37 cellular contexts compared by ENCODE assay signal in the genomic region with DNA sequence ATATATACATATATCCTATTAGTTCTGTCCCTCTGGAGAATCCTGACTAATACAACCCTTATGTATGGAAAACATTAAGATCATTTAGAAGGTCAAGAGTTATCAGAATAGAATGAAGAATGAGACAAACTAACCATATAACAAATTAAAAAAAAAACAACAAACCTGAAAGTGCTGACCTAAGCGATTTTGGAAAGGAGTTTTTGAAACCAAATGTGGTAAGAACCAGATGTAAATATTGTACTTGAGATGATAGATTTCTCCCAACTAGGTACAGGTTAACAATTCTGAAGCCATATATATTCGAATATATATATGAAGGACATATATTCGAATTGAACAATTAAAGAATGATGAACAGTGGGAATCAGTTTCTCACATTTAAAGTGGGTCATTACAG.
"Had no signal": no experiment of that assay in that cellular context is flagged by ENCODE, and none has a peak within 500 bp of the region (broad histone marks: within the 10 kb centered on the region; RNA-seq: fewer than 3 reads in every experiment).

No MANE protein-coding gene starts in this region.

- H3K4me3 Mint-ChIP-seq: activated CD4-positive, alpha-beta memory T cell treated with anti-CD3 and anti-CD28 coated beads for 36 hours; activated CD4-positive, alpha-beta T cell treated with anti-CD3 and anti-CD28 coated beads for 36 hours; activated CD4-positive, alpha-beta T cell treated with anti-CD3 and anti-CD28 coated beads, Interleukin-2, amount 10 ng/mL, durations not matched to agents 24 days and 14 days; activated CD8-positive, alpha-beta memory T cell treated with anti-CD3 and anti-CD28 coated beads, Interleukin-2, amount 10 ng/mL, durations not matched to agents 7 days and 5 days; activated CD8-positive, alpha-beta T cell treated with anti-CD3 and anti-CD28 coated beads, Interleukin-2, amount 10 ng/mL, durations not matched to agents 7 days and 5 days; activated naive CD4-positive, alpha-beta T cell treated with anti-CD3 and anti-CD28 coated beads for 36 hours; activated naive CD4-positive, alpha-beta T cell treated with anti-CD3 and anti-CD28 coated beads, Interleukin-2, amount 50 U/mL, for 24 hours; activated naive CD8-positive, alpha-beta T cell treated with anti-CD3 and anti-CD28 coated beads for 36 hours; activated naive CD8-positive, alpha-beta T cell treated with anti-CD3 and anti-CD28 coated beads, Interleukin-2, amount 50 U/mL, for 24 hours; activated T-helper 1 cell treated with anti-CD3 and anti-CD28 coated beads, Interleukin-12 subunit alpha, Interleukin-12 subunit beta, Interleukin-2, Interleukin-4 antibody, amounts not matched to agents 30 ng/mL and 10 ng/mL and 1 ng/mL, durations not matched to agents 14 hours and 24 hours and 36 hours; brain; T-helper 17 cell; T-helper 2 cell treated with Interferon-gamma antibody and Interleukin-4, amounts not matched to agents 5 μg/mL and 100 μg/mL, for 36 hours had no signal

- H3K4me3 ChIP-seq: adrenal gland, breast epithelium, cardiac muscle cell, colonic mucosa, esophagus squamous epithelium, gastroesophageal sphincter, heart right ventricle had no signal

- H3K4me1 ChIP-seq: adrenal gland, breast epithelium, colonic mucosa, esophagus squamous epithelium, gastroesophageal sphincter, heart right ventricle had no signal

- H3K36me3 ChIP-seq: adrenal gland, breast epithelium, cardiac muscle cell, colonic mucosa, esophagus squamous epithelium, gastroesophageal sphincter, heart right ventricle, WERI-Rb-1 had no signal

- H3K27ac ChIP-seq: adrenal gland, breast epithelium, cardiac muscle cell, colonic mucosa, epithelial cell of prostate, esophagus squamous epithelium, gastroesophageal sphincter, heart right ventricle, WERI-Rb-1 had no signal

- H3K9me3 Mint-ChIP-seq: activated CD4-positive, alpha-beta T cell treated with anti-CD3 and anti-CD28 coated beads, Interleukin-2, amount 10 ng/mL, durations not matched to agents 24 days and 14 days; activated naive CD8-positive, alpha-beta T cell treated with anti-CD3 and anti-CD28 coated beads, Interleukin-2, amount 50 U/mL, for 24 hours; activated T-helper 1 cell treated with anti-CD3 and anti-CD28 coated beads, Interleukin-12 subunit alpha, Interleukin-12 subunit beta, Interleukin-2, Interleukin-4 antibody, amounts not matched to agents 30 ng/mL and 10 ng/mL and 1 ng/mL, durations not matched to agents 14 hours and 24 hours and 36 hours; activated T-helper 2 cell treated with anti-CD3 and anti-CD28 coated beads, Interferon-gamma antibody, Interleukin-2, Interleukin-4, amounts not matched to agents 10 μg/mL and 5 μg/mL and 100 μg/mL, durations not matched to agents 14 hours and 24 hours and 36 hours; T-helper 2 cell treated with Interferon-gamma antibody and Interleukin-4, amounts not matched to agents 5 μg/mL and 100 μg/mL, for 36 hours had no signal

- H3K27ac Mint-ChIP-seq: activated CD4-positive, alpha-beta memory T cell treated with anti-CD3 and anti-CD28 coated beads for 36 hours; activated CD4-positive, alpha-beta T cell treated with anti-CD3 and anti-CD28 coated beads for 36 hours; activated CD4-positive, alpha-beta T cell treated with anti-CD3 and anti-CD28 coated beads, Interleukin-2, amount 10 ng/mL, durations not matched to agents 24 days and 14 days; activated CD8-positive, alpha-beta memory T cell treated with anti-CD3 and anti-CD28 coated beads, Interleukin-2, amount 10 ng/mL, durations not matched to agents 7 days and 5 days; activated CD8-positive, alpha-beta T cell treated with anti-CD3 and anti-CD28 coated beads, Interleukin-2, amount 10 ng/mL, durations not matched to agents 7 days and 5 days; activated naive CD4-positive, alpha-beta T cell treated with anti-CD3 and anti-CD28 coated beads for 36 hours; activated naive CD8-positive, alpha-beta T cell treated with anti-CD3 and anti-CD28 coated beads for 36 hours; activated naive CD8-positive, alpha-beta T cell treated with anti-CD3 and anti-CD28 coated beads, Interleukin-2, amount 50 U/mL, for 24 hours; activated T-helper 1 cell treated with anti-CD3 and anti-CD28 coated beads, Interleukin-12 subunit alpha, Interleukin-12 subunit beta, Interleukin-2, Interleukin-4 antibody, amounts not matched to agents 30 ng/mL and 10 ng/mL and 1 ng/mL, durations not matched to agents 14 hours and 24 hours and 36 hours; activated T-helper 2 cell treated with anti-CD3 and anti-CD28 coated beads, Interferon-gamma antibody, Interleukin-2, Interleukin-4, amounts not matched to agents 10 μg/mL and 5 μg/mL and 100 μg/mL, durations not matched to agents 14 hours and 24 hours and 36 hours; brain; T-helper 17 cell; T-helper 2 cell treated with Interferon-gamma antibody and Interleukin-4, amounts not matched to agents 5 μg/mL and 100 μg/mL, for 36 hours had no signal

- H3K36me3 Mint-ChIP-seq: activated CD4-positive, alpha-beta memory T cell treated with anti-CD3 and anti-CD28 coated beads for 36 hours; activated CD8-positive, alpha-beta memory T cell treated with anti-CD3 and anti-CD28 coated beads, Interleukin-2, amount 10 ng/mL, durations not matched to agents 7 days and 5 days; activated naive CD4-positive, alpha-beta T cell treated with anti-CD3 and anti-CD28 coated beads, Interleukin-2, amount 50 U/mL, for 24 hours; activated naive CD8-positive, alpha-beta T cell treated with anti-CD3 and anti-CD28 coated beads for 36 hours; brain had no signal

- H3K27me3 Mint-ChIP-seq: activated CD4-positive, alpha-beta memory T cell treated with anti-CD3 and anti-CD28 coated beads for 36 hours; activated CD4-positive, alpha-beta T cell treated with anti-CD3 and anti-CD28 coated beads for 36 hours; activated CD4-positive, alpha-beta T cell treated with anti-CD3 and anti-CD28 coated beads, Interleukin-2, amount 10 ng/mL, durations not matched to agents 24 days and 14 days; activated CD8-positive, alpha-beta memory T cell treated with anti-CD3 and anti-CD28 coated beads, Interleukin-2, amount 10 ng/mL, durations not matched to agents 7 days and 5 days; activated naive CD8-positive, alpha-beta T cell treated with anti-CD3 and anti-CD28 coated beads for 36 hours; activated naive CD8-positive, alpha-beta T cell treated with anti-CD3 and anti-CD28 coated beads, Interleukin-2, amount 50 U/mL, for 24 hours; brain had no signal

- H3K27me3 ChIP-seq: adrenal gland, breast epithelium, cardiac muscle cell, colonic mucosa, esophagus squamous epithelium, gastroesophageal sphincter, heart right ventricle had no signal

- ATAC-seq: activated CD4-positive, alpha-beta T cell treated with anti-CD3 and anti-CD28 coated beads for 36 hours; activated CD8-positive, alpha-beta memory T cell treated with anti-CD3 and anti-CD28 coated beads, Interleukin-2, amount 10 ng/mL, durations not matched to agents 7 days and 5 days; activated CD8-positive, alpha-beta T cell treated with anti-CD3 and anti-CD28 coated beads, Interleukin-2, amount 10 ng/mL, durations not matched to agents 7 days and 5 days; activated naive CD8-positive, alpha-beta T cell treated with anti-CD3 and anti-CD28 coated beads, Interleukin-2, amount 50 U/mL, for 24 hours; gastroesophageal sphincter; heart right ventricle; T-helper 17 cell had no signal

- H3K4me1 Mint-ChIP-seq: activated CD4-positive, alpha-beta T cell treated with anti-CD3 and anti-CD28 coated beads for 36 hours; activated CD4-positive, alpha-beta T cell treated with anti-CD3 and anti-CD28 coated beads, Interleukin-2, amount 10 ng/mL, durations not matched to agents 24 days and 14 days; activated CD8-positive, alpha-beta memory T cell treated with anti-CD3 and anti-CD28 coated beads, Interleukin-2, amount 10 ng/mL, durations not matched to agents 7 days and 5 days; activated naive CD4-positive, alpha-beta T cell treated with anti-CD3 and anti-CD28 coated beads, Interleukin-2, amount 50 U/mL, for 24 hours; activated naive CD8-positive, alpha-beta T cell treated with anti-CD3 and anti-CD28 coated beads for 36 hours; activated naive CD8-positive, alpha-beta T cell treated with anti-CD3 and anti-CD28 coated beads, Interleukin-2, amount 50 U/mL, for 24 hours; T-helper 17 cell had no signal

- H3K9me3 ChIP-seq: adrenal gland, colonic mucosa, esophagus squamous epithelium had no signal

- FAIRE-seq: endometrium had no signal

- DNase-seq: activated CD4-positive, alpha-beta memory T cell treated with anti-CD3 and anti-CD28 coated beads for 36 hours; activated CD4-positive, alpha-beta T cell treated with anti-CD3 and anti-CD28 coated beads for 36 hours; activated CD4-positive, alpha-beta T cell treated with anti-CD3 and anti-CD28 coated beads, Interleukin-2, amount 10 ng/mL, durations not matched to agents 24 days and 14 days; activated CD4-positive, CD25-positive, alpha-beta regulatory T cell; activated CD4-positive, CD25-positive, alpha-beta regulatory T cell treated with anti-CD3 and anti-CD28 coated beads, Interleukin-2, amount 50 U/mL, for 72 hours; activated CD8-positive, alpha-beta memory T cell treated with anti-CD3 and anti-CD28 coated beads, Interleukin-2, amount 10 ng/mL, durations not matched to agents 7 days and 5 days; activated CD8-positive, alpha-beta memory T cell treated with anti-CD3 and anti-CD28 coated beads, Interleukin-2, amount 50 U/mL, for 4 hours; activated CD8-positive, alpha-beta T cell treated with anti-CD3 and anti-CD28 coated beads, Interleukin-2, amount 10 ng/mL, durations not matched to agents 7 days and 5 days; activated effector memory CD4-positive, alpha-beta T cell treated with anti-CD3 and anti-CD28 coated beads, Interleukin-2, amount 50 U/mL, for 16 hours; activated naive CD4-positive, alpha-beta T cell treated with anti-CD3 and anti-CD28 coated beads for 36 hours; activated naive CD8-positive, alpha-beta T cell treated with anti-CD3 and anti-CD28 coated beads for 36 hours; activated naive CD8-positive, alpha-beta T cell treated with anti-CD3 and anti-CD28 coated beads, Interleukin-2, amount 50 U/mL, for 24 hours; activated T-cell treated with anti-CD3 and anti-CD28 coated beads, Interleukin-2, amount 50 U/mL, for 1 hour; activated T-cell treated with anti-CD3 and anti-CD28 coated beads, Interleukin-2, amount 50 U/mL, for 48 hours; adrenal gland; amygdala; aorta; central memory CD4-positive, alpha-beta T cell; cerebellar nuclear complex; colonic mucosa; effector CD8-positive, alpha-beta T cell; esophagus squamous epithelium; foreskin melanocyte; heart right ventricle; T-helper 17 cell; T1000; WERI-Rb-1 had no signal
